Comparison of ENCODE assay signal across 15 cellular contexts in genomic region chr10:123865880-123866279, GRCh38. TPM values are rescaled to one million over a fixed set of nuclear protein-coding genes. Genes with fewer than 3 reads are reported as not detected.
"Had no signal": no experiment of that assay in that cellular context is flagged by ENCODE, and none has a peak within 500 bp of the region (broad histone marks: within the 10 kb centered on the region; RNA-seq: fewer than 3 reads in every experiment).

No MANE protein-coding gene starts in this region.

- H3K4me3 Mint-ChIP-seq: activated T-cell treated with anti-CD3 and anti-CD28 coated beads, Interleukin-2, amount 50 U/mL, for 72 hours; memory B cell; natural killer cell had no signal

- H3K4me1 Mint-ChIP-seq: memory B cell, natural killer cell had no signal

- ATAC-seq: activated naive CD4-positive, alpha-beta T cell treated with anti-CD3 and anti-CD28 coated beads, Interleukin-2, amount 50 U/mL, for 72 hours; activated T-cell treated with anti-CD3 and anti-CD28 coated beads, Interleukin-2, amount 50 U/mL, for 72 hours; heart right ventricle; natural killer cell; stimulated activated naive CD8-positive, alpha-beta T cell treated with anti-CD3 and anti-CD28 coated beads, Interleukin-15, Interleukin-2, amounts not matched to agents 100 U/mL and 50 U/mL, for 24 hours had no signal

- H3K27ac ChIP-seq: adrenal gland, cardiac muscle cell, heart right ventricle, suprapubic skin had no signal

- H3K27ac Mint-ChIP-seq: activated T-cell treated with anti-CD3 and anti-CD28 coated beads, Interleukin-2, amount 50 U/mL, for 72 hours; memory B cell; natural killer cell had no signal

- DNase-seq: activated CD4-positive, alpha-beta T cell treated with anti-CD3 and anti-CD28 coated beads, Interleukin-2, amount 50 U/mL, for 4 hours; activated effector memory CD4-positive, alpha-beta T cell treated with anti-CD3 and anti-CD28 coated beads, Interleukin-2, amount 50 U/mL, for 16 hours; activated T-cell treated with anti-CD3 and anti-CD28 coated beads, Interleukin-2, amount 50 U/mL, for 72 hours; heart right ventricle; natural killer cell; stimulated activated CD4-positive, alpha-beta T cell treated with anti-CD3 and anti-CD28 coated beads, Interleukin-2, amount 100 ng/mL, for 24 hours; stimulated activated naive CD8-positive, alpha-beta T cell treated with anti-CD3 and anti-CD28 coated beads, Interleukin-15, Interleukin-2, amounts not matched to agents 100 U/mL and 50 U/mL, for 24 hours had no signal

- H3K9me3 ChIP-seq: adrenal gland, heart right ventricle, mucosa of descending colon, suprapubic skin had no signal

- H3K27me3 ChIP-seq: adrenal gland, cardiac muscle cell, suprapubic skin had no signal

- H3K4me3 ChIP-seq: adrenal gland, cardiac muscle cell, heart right ventricle, mucosa of descending colon, suprapubic skin had no signal

- H3K9me3 Mint-ChIP-seq: activated naive CD4-positive, alpha-beta T cell treated with anti-CD3 and anti-CD28 coated beads, Interleukin-2, amount 50 U/mL, for 72 hours; activated T-cell treated with anti-CD3 and anti-CD28 coated beads, Interleukin-2, amount 50 U/mL, for 72 hours; memory B cell; natural killer cell had no signal

- H3K36me3 Mint-ChIP-seq: activated naive CD4-positive, alpha-beta T cell treated with anti-CD3 and anti-CD28 coated beads, Interleukin-2, amount 50 U/mL, for 72 hours; memory B cell; natural killer cell had no signal

- H3K36me3 ChIP-seq: adrenal gland, cardiac muscle cell, suprapubic skin had no signal

- H3K4me1 ChIP-seq: adrenal gland, heart right ventricle had no signal

RNA-seq across cellular contexts. Expression of gene CPXM2, which starts 25.7 kb away (rescaled TPM):
- total RNA-seq: activated CD8-positive, alpha-beta memory T cell treated with anti-CD3 and anti-CD28 coated beads for 36 hours; activated naive CD4-positive, alpha-beta T cell treated with anti-CD3 and anti-CD28 coated beads, Interleukin-2, amount 50 U/mL, for 72 hours; activated T-cell treated with anti-CD3 and anti-CD28 coated beads, Interleukin-2, amount 50 U/mL, for 72 hours; natural killer cell; T-helper 2 cell treated with Interferon-gamma antibody and Interleukin-4, amounts not matched to agents 100 ng/mL and 5 ng/mL, for 36 hours had no signal
